8 cellular contexts compared by ENCODE assay signal in genomic region chr1:198932351-198932991, GRCh38.
DNase-seq lines count a peak whose midpoint lies in the region; ATAC-seq and TF ChIP-seq lines count a peak whose summit lies in the region.

No MANE protein-coding gene starts in this region.

- H3K27ac Mint-ChIP-seq in immature natural killer cell, result peak overlapping the region in 5 of 6 donors; percentile 81 to 90 (median 89)

- H3K4me1 ChIP-seq in HAP-1, result peaks cover 40% of the 10 kb centered on the region
- no peaks in the 10 kb centered on the region for H3K4me1 ChIP-seq in esophagus squamous epithelium

- intact Hi-C loops in esophagus squamous epithelium (cut with DNase I), result no loop called here

- no peak for TF ChIP-seq POLR2A in esophagus squamous epithelium (IDR thresholded peaks at IDR 0.05)

- H3K36me3 ChIP-seq in HAP-1 (replicated peaks) (no peaks in the 10 kb centered on the region; the same call in 1 of the 2 replicates), esophagus squamous epithelium (no peaks in the 10 kb centered on the region)

- WGBS in esophagus squamous epithelium, 2 donors, result 38 to 51% methylated on average over 6 of the region's 6 CpGs

- no peaks in the 10 kb centered on the region for H3K9me3 Mint-ChIP-seq in immature natural killer cell

- peak overlapping the region; percentile 82 to 94 (median 85) for H3K4me3 Mint-ChIP-seq in immature natural killer cell

- no peak for ATAC-seq in GM18907 (IDR thresholded peaks at IDR 0.05; ENCODE audit: unreplicated experiment)
- ATAC-seq in HG02642 (IDR thresholded peaks at IDR 0.05; ENCODE audit: poor library complexity, unreplicated experiment), result no peak

- H3K27me3 Mint-ChIP-seq in immature natural killer cell (ENCODE audit: low read depth in 3 of 3), result no peaks in the 10 kb centered on the region

- no peaks in the 10 kb centered on the region for H3K36me3 Mint-ChIP-seq in immature natural killer cell

- H3K4me1 Mint-ChIP-seq in immature natural killer cell, result peaks cover 33 to 36% of the 10 kb centered on the region in 2 donors

- H3K4me3 ChIP-seq in HAP-1, result peak overlapping the region; percentile 1; the same call in 1 of the 2 replicates
- peak overlapping the region; percentile 29 for H3K4me3 ChIP-seq in WI38 (ENCODE audit: low read depth, low read length)
- H3K4me3 ChIP-seq in esophagus squamous epithelium, result peak overlapping the region in 1 of 4 donors; percentile 5

- H3K27me3 ChIP-seq in HAP-1 (ENCODE audit: low read depth), result no peaks in the 10 kb centered on the region
- H3K27me3 ChIP-seq in esophagus squamous epithelium, result no peaks in the 10 kb centered on the region

- no peaks in the 10 kb centered on the region for H3K9me3 ChIP-seq in HAP-1
- no peaks in the 10 kb centered on the region for H3K9me3 ChIP-seq in esophagus squamous epithelium

- TF ChIP-seq CTCF in WI38 (IDR thresholded peaks at IDR 0.05; ENCODE audit: low read depth, low read length), result no peak
- TF ChIP-seq CTCF in esophagus squamous epithelium (IDR thresholded peaks at IDR 0.05), result no peak

- H3K27ac ChIP-seq in esophagus squamous epithelium, result peak overlapping the region in 1 of 4 donors; percentile 13

- in situ Hi-C loops in ACHN (cut with HindIII; ENCODE audit: low pct_ligation_motif_present, low pct_unique_long_range_greater_than_20kb, low sequenced_read_pairs), result no loop called here
- in situ Hi-C loops in HAP-1 (cut with MboI; ENCODE audit: low sequenced_read_pairs), result loop anchor here (10.0 kb wide), 1 partner anchor 312 kb away; no protein-coding TSS in a partner anchor

- DNase-seq in ACHN (peak; percentile 29), HAP-1 (ENCODE audit: low spot score in 2 of 2) (peak; percentile 32 to 93), immature natural killer cell (peak in 1 of 3 donors; percentile 19), esophagus squamous epithelium (lab: John Stamatoyannopoulos, UW) (no peak), OCI-M2 (lab: John Stamatoyannopoulos, UW; ENCODE audit: unreplicated experiment) (no peak)

Comparison
In these comparisons a context has a peak if more than half of its experiments do, and no peak if none do; other contexts are left out.
1. DNase-seq: peak in ACHN (single experiment) and HAP-1 (2 of 2); none in esophagus squamous epithelium (single experiment) and OCI-M2 (single experiment).